ENCODE assay signal across 12 cellular contexts in genomic region chr2:233409286-233409991, GRCh38. TPM values are rescaled to one million over a fixed set of nuclear protein-coding genes. Genes with fewer than 3 reads are reported as not detected.
A peak's percentile ranks its signal among the peaks of the same experiment; 100 is the strongest.
DNase-seq lines count a peak whose midpoint lies in the region; ATAC-seq and TF ChIP-seq lines count a peak whose summit lies in the region.
"Had no signal": no experiment of that assay in that cellular context is flagged by ENCODE, and none has a peak within 500 bp of the region (broad histone marks: within the 10 kb centered on the region; RNA-seq: fewer than 3 reads in every experiment).

No MANE protein-coding gene starts in this region.

- DNase-seq in CD8-positive, alpha-beta memory T cell, result peak in 4 of 5 donors; percentile 33 to 75 (median 66)
- DNase-seq in T-helper 17 cell (no peak), fibroblast of the aortic adventitia (ENCODE audit: low read depth) (peak; percentile 68), osteocyte (ENCODE audit: extremely low spot score, unreplicated experiment) (peak; percentile 25), NCI-H1092 (lab: John Stamatoyannopoulos, UW) (no peak), ureter (ENCODE audit: low spot score) (no peak), 8988T (no peak), DMS 273 treated with DMSO at 0.1 percent for 48 hours (lab: John Stamatoyannopoulos, UW) (no peak)
- DNase-seq: foreskin keratinocyte, NCI-H1436 treated with DMSO at 0.1 percent for 48 hours, occipital lobe had no signal

- H3K4me3 Mint-ChIP-seq in CD8-positive, alpha-beta memory T cell, result peak overlapping the region; percentile 53 to 89 (median 64)
- H3K4me3 Mint-ChIP-seq in T-helper 17 cell, result peak overlapping the region; percentile 57
- H3K4me3 Mint-ChIP-seq in osteocyte (ENCODE audit: unreplicated experiment), result no peak overlapping the region

- TF ChIP-seq CTCF in fibroblast of the aortic adventitia (IDR thresholded peaks at IDR 0.05; ENCODE audit: insufficient read depth, low read length) (no peak), osteocyte (IDR thresholded peaks at IDR 0.05) (no peak)

- H3K27me3 Mint-ChIP-seq in CD8-positive, alpha-beta memory T cell, result peaks cover 0 to 1% of the 10 kb centered on the region in 2 donors
- H3K27me3 Mint-ChIP-seq in T-helper 17 cell (no peaks in the 10 kb centered on the region), osteocyte (ENCODE audit: unreplicated experiment) (no peaks in the 10 kb centered on the region)

- POLR2A ChIA-PET in CD8-positive, alpha-beta memory T cell (lab: Charles Lee), result interaction anchor here (0.6 to 1.9 kb wide), 3 partner anchors 10 to 20 kb away, joined by 3 to 15 read pairs (median 8); no protein-coding TSS in a partner anchor

- H3K27me3 ChIP-seq in CD8-positive, alpha-beta memory T cell (ENCODE audit: insufficient read depth, low read length, poor library complexity, severe bottlenecking), result no peaks in the 10 kb centered on the region
- H3K27me3 ChIP-seq: foreskin keratinocyte, SJSA1 had no signal

- H3K4me1 ChIP-seq in CD8-positive, alpha-beta memory T cell (ENCODE audit: insufficient read depth, low read length), result peaks cover 67% of the 10 kb centered on the region

- H3K36me3 Mint-ChIP-seq in CD8-positive, alpha-beta memory T cell, result peaks cover 12 to 32% (median 12%) of the 10 kb centered on the region in 3 donors
- H3K36me3 Mint-ChIP-seq in T-helper 17 cell (ENCODE audit: low read depth), result no peaks in the 10 kb centered on the region
- H3K36me3 Mint-ChIP-seq in osteocyte (ENCODE audit: unreplicated experiment), result peaks cover 32% of the 10 kb centered on the region

- ATAC-seq in T-helper 17 cell, result peak; percentile 87
- ATAC-seq: foreskin keratinocyte had no signal

- peaks cover 0 to 6% (median 4%) of the 10 kb centered on the region in 5 donors for H3K9me3 Mint-ChIP-seq in CD8-positive, alpha-beta memory T cell
- H3K9me3 Mint-ChIP-seq in osteocyte (ENCODE audit: unreplicated experiment), result peaks cover 19% of the 10 kb centered on the region

- H3K36me3 ChIP-seq in CD8-positive, alpha-beta memory T cell (ENCODE audit: insufficient read depth, low read length), result no peaks in the 10 kb centered on the region

- CTCF ChIA-PET in CD8-positive, alpha-beta memory T cell (lab: Charles Lee), result interaction anchor here (0.7 to 1.8 kb wide), 4 partner anchors 8 to 43 kb away, joined by 3 to 9 read pairs (median 4); no protein-coding TSS in a partner anchor

- peaks cover 67 to 87% (median 71%) of the 10 kb centered on the region in 3 donors for H3K4me1 Mint-ChIP-seq in CD8-positive, alpha-beta memory T cell
- peaks cover 53% of the 10 kb centered on the region for H3K4me1 Mint-ChIP-seq in T-helper 17 cell
- peaks cover 61% of the 10 kb centered on the region for H3K4me1 Mint-ChIP-seq in osteocyte (ENCODE audit: unreplicated experiment)

- peak overlapping the region; percentile 26 for H3K4me3 ChIP-seq in CD8-positive, alpha-beta memory T cell (ENCODE audit: low read length)
- H3K4me3 ChIP-seq in fibroblast of the aortic adventitia (ENCODE audit: low read depth, low read length), result no peak overlapping the region
- H3K4me3 ChIP-seq: SJSA1 had no signal

- H3K27ac Mint-ChIP-seq in CD8-positive, alpha-beta memory T cell, result peak overlapping the region; percentile 45 to 89 (median 74)
- peak overlapping the region; percentile 94 for H3K27ac Mint-ChIP-seq in T-helper 17 cell
- H3K27ac Mint-ChIP-seq in osteocyte (ENCODE audit: unreplicated experiment), result peak overlapping the region; percentile 78

- no peaks in the 10 kb centered on the region for H3K9me3 ChIP-seq in CD8-positive, alpha-beta memory T cell (ENCODE audit: low read length)
- H3K9me3 ChIP-seq in T-helper 17 cell (ENCODE audit: control insufficient read depth, low read length, poor library complexity, severe bottlenecking), result no peaks in the 10 kb centered on the region

- H3K27ac ChIP-seq in CD8-positive, alpha-beta memory T cell (ENCODE audit: low read depth, low read length), result no peak overlapping the region
- H3K27ac ChIP-seq: foreskin keratinocyte, SJSA1 had no signal

RNA-seq across cellular contexts. Expression of gene DGKD, which starts 55.1 kb away (rescaled TPM):
- total RNA-seq in CD8-positive, alpha-beta memory T cell, result 10 to 100 TPM; 54.2 to 61.9 TPM
- 32.6 TPM for polyA plus RNA-seq in CD8-positive, alpha-beta memory T cell
- total RNA-seq in T-helper 17 cell, result 100 to 1,000 TPM; 148 to 170 TPM
- total RNA-seq in fibroblast of the aortic adventitia (ENCODE audit: low replicate concordance), result 4.1 and 7.4 TPM in 2 replicates
- total RNA-seq in osteocyte, result 65.4 and 70.5 TPM in 2 replicates
- total RNA-seq in ureter, result 44.7 TPM

Comparison
In these comparisons a context has a peak if more than half of its experiments do, and no peak if none do; other contexts are left out.
1. DNase-seq: peak in CD8-positive, alpha-beta memory T cell (4 of 5), fibroblast of the aortic adventitia (single experiment) and osteocyte (single experiment); none in T-helper 17 cell (0 of 3), NCI-H1092 (single experiment), ureter (single experiment), 8988T (single experiment) and DMS 273 treated with DMSO at 0.1 percent for 48 hours (single experiment).
2. Peak in every context shown above with its lines, with median percentiles within 50 percentile points of each other: H3K27ac Mint-ChIP-seq.